ENCODE assay signal across 17 cellular contexts in the genomic region with DNA sequence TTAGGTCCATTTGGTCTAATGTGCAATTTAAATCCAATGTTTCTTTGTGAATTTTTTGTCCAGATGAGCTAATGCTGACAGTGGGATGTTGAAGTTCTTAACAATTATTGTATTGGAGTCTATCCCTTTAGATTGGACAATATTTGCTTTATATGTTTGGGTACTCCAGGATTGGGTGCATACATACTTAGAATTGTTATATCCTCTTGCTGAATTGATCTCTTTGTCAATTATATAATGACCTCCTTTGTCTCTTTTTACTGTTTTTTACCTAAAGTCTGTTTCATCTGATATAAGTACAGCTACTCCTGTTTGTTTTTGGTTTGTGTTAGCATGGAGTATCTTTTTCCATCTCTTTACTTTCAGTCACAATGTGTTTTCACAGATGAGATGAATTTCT.
"Had no signal": no experiment of that assay in that cellular context is flagged by ENCODE, and none has a peak within 500 bp of the region (broad histone marks: within the 10 kb centered on the region; RNA-seq: fewer than 3 reads in every experiment).

No MANE protein-coding gene starts in this region.

- H3K27me3 Mint-ChIP-seq: natural killer cell treated with Interleukin-12 subunit alpha and Interleukin-12 subunit beta and Interleukin-15 and Interleukin-18, amount 100 ng/mL, for 72 hours had no signal

- H3K9me3 ChIP-seq: SJSA1 had no signal

- DNase-seq: activated CD4-positive, alpha-beta T cell treated with anti-CD3 and anti-CD28 coated beads for 48 hours; activated gamma-delta T cell; left lung; mammary epithelial cell; mucosa of descending colon; nucleus accumbens; stimulated activated CD4-positive, alpha-beta T cell treated with anti-CD3 and anti-CD28 coated beads, Interleukin-15, amount 100 ng/mL, for 24 hours; stimulated activated CD4-positive, alpha-beta T cell treated with anti-CD3 and anti-CD28 coated beads, Interleukin-4, amount 100 ng/mL, for 1 hour; stimulated activated naive CD4-positive, alpha-beta T cell; SW 1271; trophoblast cell had no signal

- H3K4me3 Mint-ChIP-seq: WTC11 had no signal

- H3K27me3 ChIP-seq: hepatocyte, left lung, SJSA1, suprapubic skin had no signal

- ATAC-seq: left lung; mucosa of descending colon; natural killer cell treated with Interleukin-12 subunit alpha and Interleukin-12 subunit beta and Interleukin-15 and Interleukin-18, amount 100 ng/mL, for 72 hours; WTC11 had no signal

- H3K9me3 Mint-ChIP-seq: natural killer cell treated with Interleukin-12 subunit alpha and Interleukin-12 subunit beta and Interleukin-15 and Interleukin-18, amount 100 ng/mL, for 72 hours; WTC11 had no signal

- H3K4me3 ChIP-seq: hepatocyte, left lung, mucosa of descending colon, SJSA1, skin epidermis, suprapubic skin had no signal

- H3K27ac ChIP-seq: hepatocyte, SJSA1, suprapubic skin had no signal
